Comparison of ENCODE assay signal across 1 cellular context in the genomic region with DNA sequence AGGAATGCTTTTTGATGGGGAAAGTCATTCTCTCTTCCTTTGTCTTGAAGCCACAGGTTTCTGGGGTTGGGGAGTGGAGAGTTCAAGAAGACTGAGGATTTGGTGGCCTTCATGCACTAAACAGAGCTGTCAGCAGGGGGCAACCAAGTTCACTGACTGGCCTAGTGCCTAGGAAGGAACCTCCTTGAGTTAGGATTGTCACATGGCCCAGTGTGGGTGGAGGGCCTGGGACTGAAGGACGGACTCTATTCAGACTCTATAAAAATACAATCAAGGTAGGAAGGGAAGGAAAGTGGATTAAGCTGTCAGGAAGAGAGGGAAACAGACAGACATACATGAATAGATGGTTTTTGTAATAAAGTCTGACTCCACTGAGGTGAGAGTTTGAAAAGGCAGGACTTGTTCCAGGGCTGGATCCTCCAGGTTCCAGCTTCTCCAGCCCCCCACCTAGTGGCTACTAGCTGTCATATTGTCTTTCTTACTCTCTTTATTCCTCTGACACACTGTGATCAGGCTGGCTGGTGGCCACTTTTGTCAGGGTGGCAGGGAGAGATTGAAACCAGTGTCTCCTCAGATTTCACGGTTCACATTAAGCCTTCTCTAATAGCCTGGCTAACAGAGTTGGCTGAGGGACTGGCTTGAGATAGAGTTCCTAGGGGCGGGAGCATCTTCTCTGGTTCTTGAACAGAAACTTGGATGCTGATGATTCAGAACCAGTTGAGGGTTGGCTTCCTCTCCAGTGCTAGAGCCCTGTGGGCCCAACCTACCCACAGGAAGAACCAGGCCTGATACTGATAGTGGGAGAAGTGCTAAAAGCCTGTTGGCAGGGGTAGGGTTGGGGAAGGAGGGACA.
TF ChIP-seq lines count a peak whose summit lies in the region.

No MANE protein-coding gene starts in this region.

TF ChIP-seq in GM23338, 12 proteins besides CTCF, POLR2A, EP300 and RAD21:
- TF ChIP-seq, protein P1, sequence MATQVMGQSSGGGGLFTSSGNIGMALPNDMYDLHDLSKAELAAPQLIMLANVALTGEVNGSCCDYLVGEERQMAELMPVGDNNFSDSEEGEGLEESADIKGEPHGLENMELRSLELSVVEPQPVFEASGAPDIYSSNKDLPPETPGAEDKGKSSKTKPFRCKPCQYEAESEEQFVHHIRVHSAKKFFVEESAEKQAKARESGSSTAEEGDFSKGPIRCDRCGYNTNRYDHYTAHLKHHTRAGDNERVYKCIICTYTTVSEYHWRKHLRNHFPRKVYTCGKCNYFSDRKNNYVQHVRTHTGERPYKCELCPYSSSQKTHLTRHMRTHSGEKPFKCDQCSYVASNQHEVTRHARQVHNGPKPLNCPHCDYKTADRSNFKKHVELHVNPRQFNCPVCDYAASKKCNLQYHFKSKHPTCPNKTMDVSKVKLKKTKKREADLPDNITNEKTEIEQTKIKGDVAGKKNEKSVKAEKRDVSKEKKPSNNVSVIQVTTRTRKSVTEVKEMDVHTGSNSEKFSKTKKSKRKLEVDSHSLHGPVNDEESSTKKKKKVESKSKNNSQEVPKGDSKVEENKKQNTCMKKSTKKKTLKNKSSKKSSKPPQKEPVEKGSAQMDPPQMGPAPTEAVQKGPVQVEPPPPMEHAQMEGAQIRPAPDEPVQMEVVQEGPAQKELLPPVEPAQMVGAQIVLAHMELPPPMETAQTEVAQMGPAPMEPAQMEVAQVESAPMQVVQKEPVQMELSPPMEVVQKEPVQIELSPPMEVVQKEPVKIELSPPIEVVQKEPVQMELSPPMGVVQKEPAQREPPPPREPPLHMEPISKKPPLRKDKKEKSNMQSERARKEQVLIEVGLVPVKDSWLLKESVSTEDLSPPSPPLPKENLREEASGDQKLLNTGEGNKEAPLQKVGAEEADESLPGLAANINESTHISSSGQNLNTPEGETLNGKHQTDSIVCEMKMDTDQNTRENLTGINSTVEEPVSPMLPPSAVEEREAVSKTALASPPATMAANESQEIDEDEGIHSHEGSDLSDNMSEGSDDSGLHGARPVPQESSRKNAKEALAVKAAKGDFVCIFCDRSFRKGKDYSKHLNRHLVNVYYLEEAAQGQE (IDR thresholded peaks at IDR 0.05; ENCODE audit: unreplicated experiment): no peak
- TF ChIP-seq ZNF331 (CRISPR knock-in tag; IDR thresholded peaks at IDR 0.05; ENCODE audit: low read depth) (no peak), EZH2 (IDR thresholded peaks at IDR 0.05; ENCODE audit: low read depth, unreplicated experiment) (no peak), CREB1 (CRISPR knock-in tag; IDR thresholded peaks at IDR 0.05; ENCODE audit: low read depth) (no peak)
- TF ChIP-seq, protein P2, sequence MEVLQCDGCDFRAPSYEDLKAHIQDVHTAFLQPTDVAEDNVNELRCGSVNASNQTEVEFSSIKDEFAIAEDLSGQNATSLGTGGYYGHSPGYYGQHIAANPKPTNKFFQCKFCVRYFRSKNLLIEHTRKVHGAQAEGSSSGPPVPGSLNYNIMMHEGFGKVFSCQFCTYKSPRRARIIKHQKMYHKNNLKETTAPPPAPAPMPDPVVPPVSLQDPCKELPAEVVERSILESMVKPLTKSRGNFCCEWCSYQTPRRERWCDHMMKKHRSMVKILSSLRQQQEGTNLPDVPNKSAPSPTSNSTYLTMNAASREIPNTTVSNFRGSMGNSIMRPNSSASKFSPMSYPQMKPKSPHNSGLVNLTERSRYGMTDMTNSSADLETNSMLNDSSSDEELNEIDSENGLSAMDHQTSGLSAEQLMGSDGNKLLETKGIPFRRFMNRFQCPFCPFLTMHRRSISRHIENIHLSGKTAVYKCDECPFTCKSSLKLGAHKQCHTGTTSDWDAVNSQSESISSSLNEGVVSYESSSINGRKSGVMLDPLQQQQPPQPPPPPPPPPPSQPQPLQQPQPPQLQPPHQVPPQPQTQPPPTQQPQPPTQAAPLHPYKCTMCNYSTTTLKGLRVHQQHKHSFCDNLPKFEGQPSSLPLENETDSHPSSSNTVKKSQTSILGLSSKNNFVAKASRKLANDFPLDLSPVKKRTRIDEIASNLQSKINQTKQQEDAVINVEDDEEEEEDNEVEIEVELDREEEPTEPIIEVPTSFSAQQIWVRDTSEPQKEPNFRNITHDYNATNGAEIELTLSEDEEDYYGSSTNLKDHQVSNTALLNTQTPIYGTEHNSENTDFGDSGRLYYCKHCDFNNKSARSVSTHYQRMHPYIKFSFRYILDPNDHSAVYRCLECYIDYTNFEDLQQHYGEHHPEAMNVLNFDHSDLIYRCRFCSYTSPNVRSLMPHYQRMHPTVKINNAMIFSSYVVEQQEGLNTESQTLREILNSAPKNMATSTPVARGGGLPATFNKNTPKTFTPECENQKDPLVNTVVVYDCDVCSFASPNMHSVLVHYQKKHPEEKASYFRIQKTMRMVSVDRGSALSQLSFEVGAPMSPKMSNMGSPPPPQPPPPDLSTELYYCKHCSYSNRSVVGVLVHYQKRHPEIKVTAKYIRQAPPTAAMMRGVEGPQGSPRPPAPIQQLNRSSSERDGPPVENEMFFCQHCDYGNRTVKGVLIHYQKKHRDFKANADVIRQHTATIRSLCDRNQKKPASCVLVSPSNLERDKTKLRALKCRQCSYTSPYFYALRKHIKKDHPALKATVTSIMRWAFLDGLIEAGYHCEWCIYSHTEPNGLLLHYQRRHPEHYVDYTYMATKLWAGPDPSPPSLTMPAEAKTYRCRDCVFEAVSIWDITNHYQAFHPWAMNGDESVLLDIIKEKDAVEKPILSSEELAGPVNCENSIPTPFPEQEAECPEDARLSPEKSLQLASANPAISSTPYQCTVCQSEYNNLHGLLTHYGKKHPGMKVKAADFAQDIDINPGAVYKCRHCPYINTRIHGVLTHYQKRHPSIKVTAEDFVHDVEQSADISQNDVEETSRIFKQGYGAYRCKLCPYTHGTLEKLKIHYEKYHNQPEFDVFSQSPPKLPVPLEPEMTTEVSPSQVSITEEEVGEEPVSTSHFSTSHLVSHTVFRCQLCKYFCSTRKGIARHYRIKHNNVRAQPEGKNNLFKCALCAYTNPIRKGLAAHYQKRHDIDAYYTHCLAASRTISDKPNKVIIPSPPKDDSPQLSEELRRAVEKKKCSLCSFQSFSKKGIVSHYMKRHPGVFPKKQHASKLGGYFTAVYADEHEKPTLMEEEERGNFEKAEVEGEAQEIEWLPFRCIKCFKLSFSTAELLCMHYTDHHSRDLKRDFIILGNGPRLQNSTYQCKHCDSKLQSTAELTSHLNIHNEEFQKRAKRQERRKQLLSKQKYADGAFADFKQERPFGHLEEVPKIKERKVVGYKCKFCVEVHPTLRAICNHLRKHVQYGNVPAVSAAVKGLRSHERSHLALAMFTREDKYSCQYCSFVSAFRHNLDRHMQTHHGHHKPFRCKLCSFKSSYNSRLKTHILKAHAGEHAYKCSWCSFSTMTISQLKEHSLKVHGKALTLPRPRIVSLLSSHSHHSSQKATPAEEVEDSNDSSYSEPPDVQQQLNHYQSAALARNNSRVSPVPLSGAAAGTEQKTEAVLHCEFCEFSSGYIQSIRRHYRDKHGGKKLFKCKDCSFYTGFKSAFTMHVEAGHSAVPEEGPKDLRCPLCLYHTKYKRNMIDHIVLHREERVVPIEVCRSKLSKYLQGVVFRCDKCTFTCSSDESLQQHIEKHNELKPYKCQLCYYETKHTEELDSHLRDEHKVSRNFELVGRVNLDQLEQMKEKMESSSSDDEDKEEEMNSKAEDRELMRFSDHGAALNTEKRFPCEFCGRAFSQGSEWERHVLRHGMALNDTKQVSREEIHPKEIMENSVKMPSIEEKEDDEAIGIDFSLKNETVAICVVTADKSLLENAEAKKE (CRISPR knock-in tag; IDR thresholded peaks at IDR 0.05): 0 out of 2 replicates have a peak, but pooled peaks have one; percentile 35
TF ChIP-seq in GM23338: peak in this region for 1.
